ENCODE assay signal across 8 cellular contexts in the genomic region with DNA sequence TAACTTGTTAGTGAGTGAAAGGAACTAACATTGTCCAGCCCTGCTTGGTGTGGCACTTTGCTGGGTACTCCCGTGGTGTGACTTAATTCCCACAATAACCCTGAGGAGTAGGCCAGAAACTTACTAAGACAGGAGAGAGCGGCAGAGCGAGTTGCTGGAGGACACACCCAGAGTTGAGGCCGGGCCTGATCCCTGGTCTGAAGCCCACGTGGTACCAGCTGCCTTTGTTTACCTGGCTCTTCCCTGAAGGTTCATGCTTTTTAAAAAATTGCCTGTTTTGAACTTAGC. TPM values are rescaled to one million over a fixed set of nuclear protein-coding genes. Genes with fewer than 3 reads are reported as not detected.
A peak's percentile ranks its signal among the peaks of the same experiment; 100 is the strongest.
DNase-seq lines count a peak whose midpoint lies in the region; ATAC-seq and TF ChIP-seq lines count a peak whose summit lies in the region.

No MANE protein-coding gene starts in this region.

- no peak overlapping the region for H3K27ac ChIP-seq in iPS DF 6.9 (ENCODE audit: low read length)
- peak overlapping the region; percentile 91 for H3K27ac ChIP-seq in skeletal muscle tissue (ENCODE audit: low read depth, low read length)

- H3K4me3 ChIP-seq in iPS DF 6.9 (ENCODE audit: low read length) (peak overlapping the region; percentile 94; the same call in 1 of the 2 replicates), skeletal muscle tissue (ENCODE audit: low read length in 3 of 3) (peak overlapping the region; percentile 77 to 87 (median 86))

- H3K27me3 ChIP-seq in iPS DF 6.9 (ENCODE audit: control insufficient read depth, insufficient read depth, low read length) (no peaks in the 10 kb centered on the region), skeletal muscle tissue (ENCODE audit: control insufficient read depth in 3 of 3, insufficient read depth in 3 of 3, low read length in 3 of 3) (no peaks in the 10 kb centered on the region)

- H3K9ac ChIP-seq in skeletal muscle tissue (ENCODE audit: low read depth in 1 of 3, low read length in 3 of 3), result peak overlapping the region; percentile 77 to 89 (median 88)

- peaks cover 14% of the 10 kb centered on the region for H3K36me3 ChIP-seq in iPS DF 6.9 (ENCODE audit: control insufficient read depth, insufficient read depth, low read length)
- peaks cover 4 to 20% (median 13%) of the 10 kb centered on the region in 3 donors for H3K36me3 ChIP-seq in skeletal muscle tissue (ENCODE audit: control insufficient read depth in 3 of 3, insufficient read depth in 3 of 3, low read length in 3 of 3)

- ATAC-seq in HG03378 (IDR thresholded peaks at IDR 0.05; ENCODE audit: unreplicated experiment), result no peak

- no CpG with 5 or more reads among the region's 5 CpGs for WGBS in iPS DF 6.9 (ENCODE audit: insufficient coverage, insufficient read length)

- H3K4me1 ChIP-seq in iPS DF 6.9 (ENCODE audit: control insufficient read depth, insufficient read depth, low read length) (peaks cover 4% of the 10 kb centered on the region; the same call in 1 of the 2 replicates), skeletal muscle tissue (ENCODE audit: control insufficient read depth in 3 of 3, insufficient read depth in 3 of 3, low read length in 3 of 3) (peaks cover 24 to 55% (median 53%) of the 10 kb centered on the region in 3 donors)

- no peaks in the 10 kb centered on the region for H3K9me3 ChIP-seq in iPS DF 6.9 (ENCODE audit: control insufficient read depth, insufficient read depth, low read length)
- H3K9me3 ChIP-seq in skeletal muscle tissue (ENCODE audit: control insufficient read depth in 3 of 3, low read length in 3 of 3), result no peaks in the 10 kb centered on the region

- peak; percentile 67 for DNase-seq in GM03348 (ENCODE audit: low spot score)
- DNase-seq in LoVo (ENCODE audit: low spot score), result peak; percentile 45
- peak; percentile 36 for DNase-seq in amniotic stem cell (lab: John Stamatoyannopoulos, UW)
- DNase-seq in iPS DF 6.9 (ENCODE audit: low read depth, low spot score), result no peak
- DNase-seq in NCI-H187 treated with DMSO at 0.1 percent for 48 hours (lab: John Stamatoyannopoulos, UW), result no peak
- DNase-seq in GM20000 (ENCODE audit: low spot score), result no peak

- no peak for TF ChIP-seq CTCF in GM20000 (IDR thresholded peaks at IDR 0.05; ENCODE audit: extremely low read depth, missing control alignments)

RNA-seq across cellular contexts. Expression of gene MPST, which starts 0.6 kb away (rescaled TPM):
- total RNA-seq in skeletal muscle tissue, result 48.5 TPM

RNA-seq across cellular contexts. Expression of gene TST, which starts 0.9 kb away (rescaled TPM):
- total RNA-seq in skeletal muscle tissue, result 20.9 TPM

RNA-seq across cellular contexts. Expression of gene KCTD17, which starts 31.4 kb away (rescaled TPM):
- 11.0 TPM for total RNA-seq in skeletal muscle tissue

Comparison
In these comparisons a context has a peak if more than half of its experiments do, and no peak if none do; other contexts are left out.
1. DNase-seq: peak in GM03348 (single experiment), LoVo (single experiment) and amniotic stem cell (single experiment); none in iPS DF 6.9 (single experiment), NCI-H187 treated with DMSO at 0.1 percent for 48 hours (single experiment) and GM20000 (single experiment).